11 cellular contexts compared by ENCODE assay signal in genomic region chr6:54135665-54136370, GRCh38. TPM values are rescaled to one million over a fixed set of nuclear protein-coding genes. Genes with fewer than 3 reads are reported as not detected.
DNase-seq lines count a peak whose midpoint lies in the region; ATAC-seq and TF ChIP-seq lines count a peak whose summit lies in the region.
"Had no signal": no experiment of that assay in that cellular context is flagged by ENCODE, and none has a peak within 500 bp of the region (broad histone marks: within the 10 kb centered on the region; RNA-seq: fewer than 3 reads in every experiment).

No MANE protein-coding gene starts in this region.

- TF ChIP-seq POLR2A in body of pancreas (IDR thresholded peaks at IDR 0.05), result no peak

- intact Hi-C loops in right cardiac atrium (cut with DNase I), result no loop called here
- intact Hi-C loops in cardiac septum (cut with DNase I), result no loop called here
- intact Hi-C loops in body of pancreas (cut with DNase I), result no loop called here
- intact Hi-C loops in left colon (cut with DNase I, micrococcal nuclease), result no loop called here

- H3K4me3 ChIP-seq in right cardiac atrium (ENCODE audit: low read length) (no peak overlapping the region), body of pancreas (no peak overlapping the region), MG63 (no peak overlapping the region)

- H3K36me3 ChIP-seq in body of pancreas (replicated peaks in 1 of 2; ENCODE audit: insufficient read depth in 1 of 2, low read depth in 2 of 2) (no peaks in the 10 kb centered on the region), MG63 (no peaks in the 10 kb centered on the region)

- 27% methylated on average over 2 of the region's 2 CpGs for WGBS in right cardiac atrium
- WGBS in body of pancreas, 2 donors, result 18 to 19% methylated on average over 2 of the region's 2 CpGs

- DNase-seq in right cardiac atrium (no peak), cardiac septum (ENCODE audit: low spot score) (no peak), body of pancreas (peak in 1 of 4 donors; percentile 48), left colon (no peak), MG63 (no peak), RKO (ENCODE audit: low spot score) (no peak), activated gamma-delta T cell treated with Interleukin-2 at 50 U/mL for 16 hours (no peak)
- DNase-seq: activated gamma-delta T cell, AML-193 had no signal

- TF ChIP-seq CTCF in body of pancreas (IDR thresholded peaks at IDR 0.05), result no peak

- H3K4me1 ChIP-seq in right cardiac atrium (ENCODE audit: control insufficient read depth, insufficient read depth, low read length), result peaks cover 4% of the 10 kb centered on the region
- H3K4me1 ChIP-seq in body of pancreas, result peaks cover 4% of the 10 kb centered on the region

- H3K27me3 ChIP-seq in right cardiac atrium (ENCODE audit: control insufficient read depth, insufficient read depth), result no peaks in the 10 kb centered on the region
- H3K27me3 ChIP-seq in body of pancreas, result no peaks in the 10 kb centered on the region
- H3K27me3 ChIP-seq in MG63, result no peaks in the 10 kb centered on the region

- ATAC-seq in right cardiac atrium (peak; percentile 57 to 69), body of pancreas (peak; percentile 74), left colon (peak; percentile 89), HG02571 (IDR thresholded peaks at IDR 0.05; ENCODE audit: unreplicated experiment) (no peak)

- H3K9me3 ChIP-seq in right cardiac atrium (ENCODE audit: control insufficient read depth, low read length) (no peaks in the 10 kb centered on the region), body of pancreas (no peaks in the 10 kb centered on the region), MG63 (no peaks in the 10 kb centered on the region)

- H3K27ac ChIP-seq in right cardiac atrium (ENCODE audit: low read length) (no peak overlapping the region), body of pancreas (peak overlapping the region in 1 of 4 donors; percentile 71)

RNA-seq across cellular contexts. Expression of gene MLIP, which starts 24.6 kb away (rescaled TPM):
- 100 to 1,000 TPM; 255 to 336 (median 302) TPM for total RNA-seq in right cardiac atrium
- polyA plus RNA-seq in right cardiac atrium, result 154 TPM
- total RNA-seq in cardiac septum, result 319 TPM
- under 1 TPM; under 0.01 to 0.33 TPM for total RNA-seq in body of pancreas
- total RNA-seq in left colon, result 1 to 10 TPM; 2.1 to 2.7 TPM
- total RNA-seq in MG63 (2014; rRNA removed; shearing (Covaris generic); ENCODE audit: low replicate concordance), result not detected in 2 replicates
- total RNA-seq: neural crest cell had no signal

Comparison
In these comparisons a context has a peak if more than half of its experiments do, and no peak if none do; other contexts are left out.
1. RNA of gene MLIP, which starts 24.6 kb away (total RNA-seq): 319 TPM in cardiac septum (single experiment) and 255 to 336 TPM in right cardiac atrium; 2.1 to 2.7 TPM in left colon, under 0.01 to 0.33 TPM in body of pancreas and not detected in MG63; every median in the first group is over 10 times any median in the second.